ENCODE assay signal across 9 cellular contexts in genomic region chr19:13212759-13213330, GRCh38.
DNase-seq lines count a peak whose midpoint lies in the region; ATAC-seq and TF ChIP-seq lines count a peak whose summit lies in the region.
"Had no signal": no experiment of that assay in that cellular context is flagged by ENCODE, and none has a peak within 500 bp of the region (broad histone marks: within the 10 kb centered on the region; RNA-seq: fewer than 3 reads in every experiment).

No MANE protein-coding gene starts in this region.

- peaks cover 11% of the 10 kb centered on the region for H3K4me1 Mint-ChIP-seq in endodermal cell
- peaks cover 15 to 17% of the 10 kb centered on the region in 2 donors for H3K4me1 Mint-ChIP-seq in natural killer cell treated with Interleukin-12 subunit alpha and Interleukin-12 subunit beta and Interleukin-15 and Interleukin-18, amount 100 ng/mL, for 72 hours (ENCODE audit: low read depth in 2 of 2)

- no peaks in the 10 kb centered on the region for H3K27me3 ChIP-seq in endodermal cell (ENCODE audit: control insufficient read depth, insufficient read depth, low read length, poor library complexity, severe bottlenecking)

- WGBS in endodermal cell (ENCODE audit: insufficient coverage in 1 of 2, insufficient read length in 1 of 2), 2 experiments: 73 to 100% methylated on average over 1 to 6 of the region's 7 CpGs

- peak; percentile 79 for TF ChIP-seq CTCF in endodermal cell (conservative IDR thresholded peaks at IDR 0.05)

- no peak overlapping the region for H3K9ac ChIP-seq in endodermal cell (ENCODE audit: extremely low read depth, low read length, poor library complexity, severe bottlenecking)

- no peak overlapping the region for H3K4me3 Mint-ChIP-seq in endodermal cell
- H3K4me3 Mint-ChIP-seq in natural killer cell treated with Interleukin-12 subunit alpha and Interleukin-12 subunit beta and Interleukin-15 and Interleukin-18, amount 100 ng/mL, for 72 hours: no peak overlapping the region

- H3K9me3 ChIP-seq in endodermal cell (ENCODE audit: control insufficient read depth, low read length): no peaks in the 10 kb centered on the region
- H3K9me3 ChIP-seq: BLaER1 treated with 17β-estradiol and CSF1 and Interleukin-3, amounts not matched to agents 10 nM and 100 nM had no signal

- DNase-seq in NCI-H1105 treated with DMSO at 0.1 percent for 48 hours (lab: John Stamatoyannopoulos, UW) (peak; percentile 3), NCI-H1105 (lab: John Stamatoyannopoulos, UW) (no peak), NCI-H2196 treated with DMSO at 0.1 percent for 48 hours (lab: John Stamatoyannopoulos, UW; ENCODE audit: unreplicated experiment) (peak; percentile 6), endodermal cell (peak; percentile 91), stromal cell of bone marrow (ENCODE audit: low read depth) (peak; percentile 25)
- peak; percentile 75 to 77 for DNase-seq in activated CD4-positive, alpha-beta T cell treated with anti-CD3 and anti-CD28 coated beads, Interleukin-2, amount 50 U/mL, for 4 hours
- no peak for DNase-seq in natural killer cell treated with Interleukin-12 subunit alpha and Interleukin-12 subunit beta and Interleukin-15 and Interleukin-18, amount 100 ng/mL, for 72 hours (ENCODE audit: low spot score)

- no peak overlapping the region for H3K27ac Mint-ChIP-seq in endodermal cell
- peak overlapping the region; percentile 24 to 29 for H3K27ac Mint-ChIP-seq in natural killer cell treated with Interleukin-12 subunit alpha and Interleukin-12 subunit beta and Interleukin-15 and Interleukin-18, amount 100 ng/mL, for 72 hours

- no peaks in the 10 kb centered on the region for H3K27me3 Mint-ChIP-seq in endodermal cell (ENCODE audit: insufficient read depth)
- H3K27me3 Mint-ChIP-seq in natural killer cell treated with Interleukin-12 subunit alpha and Interleukin-12 subunit beta and Interleukin-15 and Interleukin-18, amount 100 ng/mL, for 72 hours: no peaks in the 10 kb centered on the region

- peaks cover 4% of the 10 kb centered on the region for H3K4me1 ChIP-seq in endodermal cell (ENCODE audit: control insufficient read depth, insufficient read depth, low read length)

- ATAC-seq in natural killer cell treated with Interleukin-12 subunit alpha and Interleukin-12 subunit beta and Interleukin-15 and Interleukin-18, amount 100 ng/mL, for 72 hours: peak; percentile 28 to 37
- no peak for ATAC-seq in HG02938 (IDR thresholded peaks at IDR 0.05; ENCODE audit: unreplicated experiment)

- no peaks in the 10 kb centered on the region for H3K36me3 Mint-ChIP-seq in endodermal cell (ENCODE audit: low read depth)
- no peaks in the 10 kb centered on the region for H3K36me3 Mint-ChIP-seq in natural killer cell treated with Interleukin-12 subunit alpha and Interleukin-12 subunit beta and Interleukin-15 and Interleukin-18, amount 100 ng/mL, for 72 hours

- no peaks in the 10 kb centered on the region for H3K36me3 ChIP-seq in endodermal cell (ENCODE audit: control insufficient read depth, insufficient read depth, low read length)
- H3K36me3 ChIP-seq: BLaER1 treated with 17β-estradiol and CSF1 and Interleukin-3, amounts not matched to agents 10 nM and 100 nM had no signal

- no peak overlapping the region for H3K27ac ChIP-seq in endodermal cell (ENCODE audit: low read depth, low read length)
- H3K27ac ChIP-seq: BLaER1 treated with 17β-estradiol and CSF1 and Interleukin-3, amounts not matched to agents 10 nM and 100 nM had no signal

- no peak overlapping the region for H3K4me3 ChIP-seq in endodermal cell (ENCODE audit: low read length)
- H3K4me3 ChIP-seq: BLaER1 treated with 17β-estradiol and CSF1 and Interleukin-3, amounts not matched to agents 10 nM and 100 nM had no signal

- no peaks in the 10 kb centered on the region for H3K9me3 Mint-ChIP-seq in endodermal cell
- no peaks in the 10 kb centered on the region for H3K9me3 Mint-ChIP-seq in natural killer cell treated with Interleukin-12 subunit alpha and Interleukin-12 subunit beta and Interleukin-15 and Interleukin-18, amount 100 ng/mL, for 72 hours

Comparison
In these comparisons a context has a peak if more than half of its experiments do, and no peak if none do; other contexts are left out.
1. DNase-seq: peak in NCI-H1105 treated with DMSO at 0.1 percent for 48 hours (single experiment), NCI-H2196 treated with DMSO at 0.1 percent for 48 hours (single experiment), activated CD4-positive, alpha-beta T cell treated with anti-CD3 and anti-CD28 coated beads, Interleukin-2, amount 50 U/mL, for 4 hours (2 of 2), endodermal cell (single experiment) and stromal cell of bone marrow (single experiment); none in NCI-H1105 (single experiment) and natural killer cell treated with Interleukin-12 subunit alpha and Interleukin-12 subunit beta and Interleukin-15 and Interleukin-18, amount 100 ng/mL, for 72 hours (single experiment).